9 cellular contexts compared by ENCODE assay signal in the genomic region with DNA sequence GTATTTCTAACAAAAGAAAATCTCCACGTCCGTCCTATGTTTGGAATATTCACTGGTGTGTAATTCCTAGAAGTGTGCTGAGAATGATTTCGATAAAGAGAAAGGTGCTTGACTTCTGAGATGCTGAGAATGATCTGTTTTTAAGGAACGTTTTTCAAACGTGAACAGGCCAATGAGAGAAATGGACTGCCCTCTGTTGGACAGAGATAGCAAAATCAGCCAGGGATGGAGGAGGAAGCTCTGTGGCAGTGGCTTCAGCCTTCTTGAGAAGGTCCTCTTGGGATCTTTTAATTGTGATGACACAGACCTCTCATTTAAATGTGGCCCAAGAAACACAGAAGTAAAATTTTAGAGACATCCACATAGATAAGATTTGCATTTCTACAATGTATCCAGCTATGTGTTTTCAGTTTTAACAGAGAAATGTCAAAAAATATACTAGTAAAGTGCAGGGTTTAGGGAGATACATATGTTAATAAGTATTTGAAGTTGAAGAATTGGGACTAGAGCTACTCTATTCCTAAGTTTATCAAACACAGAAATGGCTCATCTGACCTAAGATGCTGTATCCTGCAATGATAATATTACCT.
A peak's percentile ranks its signal among the peaks of the same experiment; 100 is the strongest.
DNase-seq lines count a peak whose midpoint lies in the region; ATAC-seq, FAIRE-seq and TF ChIP-seq lines count a peak whose summit lies in the region.
"Had no signal": no experiment of that assay in that cellular context is flagged by ENCODE, and none has a peak within 500 bp of the region (broad histone marks: within the 10 kb centered on the region; RNA-seq: fewer than 3 reads in every experiment).

No MANE protein-coding gene starts in this region.

- no peaks in the 10 kb centered on the region for H3K9me1 ChIP-seq in K562 (ENCODE audit: control insufficient read depth, insufficient read depth, low read length)

- BruUV-seq in K562 (replicated peaks; lab: Mats Ljungman, UMichigan): no TSS peak

- no peak for TF ChIP-seq POLR2A in K562 (conservative IDR thresholded peaks at IDR 0.05)

- H3K36me3 ChIP-seq in K562 (ENCODE audit: control insufficient read depth, insufficient read depth, low read length): no peaks in the 10 kb centered on the region

- no peaks in the 10 kb centered on the region for H3K4me1 ChIP-seq in K562 (replicated peaks in 1 of 2; ENCODE audit: control insufficient read depth in 2 of 2, insufficient read depth in 2 of 2, low read length in 2 of 2)

- peak; percentile 47 to 57 for TF ChIP-seq RAD21 in K562 (CRISPR knock-in tag; conservative IDR thresholded peaks at IDR 0.05 in 1 of 2, IDR thresholded peaks at IDR 0.05 in 1 of 2)

- POLR2A ChIA-PET in K562 (lab: Yijun Ruan, JAX): no interaction called here

- H3K9ac ChIP-seq in K562 (ENCODE audit: insufficient read depth in 1 of 2, low read depth in 2 of 2, low read length in 2 of 2): no peak overlapping the region

- no peaks in the 10 kb centered on the region; the same call in 1 of the 2 replicates for H4K20me1 ChIP-seq in K562 (replicated peaks; ENCODE audit: control insufficient read depth, insufficient read depth, low read length)

- H3K27me3 ChIP-seq in K562 (ENCODE audit: control insufficient read depth in 2 of 2, insufficient read depth in 2 of 2, low read length in 2 of 2): peaks cover 0 to 17% of the 10 kb centered on the region in 2 experiments; a peak in 2 of 5 replicates

- ATAC-seq in HG02973 (IDR thresholded peaks at IDR 0.05; ENCODE audit: unreplicated experiment) (peak; percentile 66), K562 (peak; percentile 88), HG03159 (IDR thresholded peaks at IDR 0.05; ENCODE audit: unreplicated experiment) (no peak)

- no peak overlapping the region for H2AFZ ChIP-seq in K562 (ENCODE audit: low read depth, low read length)

- FAIRE-seq in K562 (lab: Jason Lieb, UNC): peak; percentile 94

- H3K9me3 ChIP-seq in K562 (replicated peaks; ENCODE audit: control insufficient read depth, insufficient read depth, low read depth, low read length): no peaks in the 10 kb centered on the region

- DNase-seq in Ammon's horn (ENCODE audit: low spot score) (peak; percentile 71), NCI-H446 treated with DMSO at 0.1 percent for 48 hours (lab: John Stamatoyannopoulos, UW) (peak; percentile 67), K562 (ENCODE audit: extremely low read depth in 1 of 4, low spot score in 3 of 4) (peak; percentile 44 to 49 (median 46)), kidney glomerular epithelial cell (lab: John Stamatoyannopoulos, UW) (peak; percentile 48), UCSD-AML1 (lab: John Stamatoyannopoulos, UW; ENCODE audit: unreplicated experiment) (no peak)
- DNase-seq: naive B cell had no signal

- CTCF ChIA-PET in K562 (lab: Yijun Ruan, JAX; ENCODE audit: low intra/inter-chr PET ratio): interaction anchor here (0.6 kb wide), 1 partner anchor 296 kb away, joined by 3 read pairs; no protein-coding TSS in a partner anchor

- TF ChIP-seq CTCF in GM12875 (IDR thresholded peaks at IDR 0.05; ENCODE audit: borderline replicate concordance, insufficient read depth, low read depth, low read length) (peak; percentile 66), K562 (IDR thresholded peaks at IDR 0.05 in 2 of 3, conservative IDR thresholded peaks at IDR 0.05 in 1 of 3; ENCODE audit: insufficient read depth in 2 of 3, low read depth in 1 of 3, low read length in 3 of 3) (peak; percentile 42 to 63 (median 61); a peak in 5 of 6 replicates)

- no peaks in the 10 kb centered on the region for H3K79me2 ChIP-seq in K562 (ENCODE audit: control insufficient read depth, insufficient read depth, low read length)

- TF ChIP-seq EP300 in K562 (IDR thresholded peaks at IDR 0.05; ENCODE audit: low read length): no peak

- in situ Hi-C loops in K562 (cut with MboI): no loop called here

- H3K4me2 ChIP-seq in K562 (ENCODE audit: insufficient read depth, low read length): no peak overlapping the region

- intact Hi-C loops in K562 (cut with micrococcal nuclease): loop anchor here (5.0 kb wide), 2 partner anchors 610 to 765 kb away; no protein-coding TSS in a partner anchor

- WGBS in K562 (ENCODE audit: insufficient coverage, low coverage, missing lambda C conversion rate): 0% methylated on average over 5 of the region's 5 CpGs

- H3K4me3 ChIP-seq in GM12875 (ENCODE audit: low read depth, low read length) (no peak overlapping the region), K562 (no peak overlapping the region)

- H3K27ac ChIP-seq in K562 (ENCODE audit: extremely low read depth, low read depth, low read length): no peak overlapping the region

TF ChIP-seq in K562, 482 proteins besides CTCF, POLR2A, EP300 and RAD21:
- TF ChIP-seq, protein P1, sequence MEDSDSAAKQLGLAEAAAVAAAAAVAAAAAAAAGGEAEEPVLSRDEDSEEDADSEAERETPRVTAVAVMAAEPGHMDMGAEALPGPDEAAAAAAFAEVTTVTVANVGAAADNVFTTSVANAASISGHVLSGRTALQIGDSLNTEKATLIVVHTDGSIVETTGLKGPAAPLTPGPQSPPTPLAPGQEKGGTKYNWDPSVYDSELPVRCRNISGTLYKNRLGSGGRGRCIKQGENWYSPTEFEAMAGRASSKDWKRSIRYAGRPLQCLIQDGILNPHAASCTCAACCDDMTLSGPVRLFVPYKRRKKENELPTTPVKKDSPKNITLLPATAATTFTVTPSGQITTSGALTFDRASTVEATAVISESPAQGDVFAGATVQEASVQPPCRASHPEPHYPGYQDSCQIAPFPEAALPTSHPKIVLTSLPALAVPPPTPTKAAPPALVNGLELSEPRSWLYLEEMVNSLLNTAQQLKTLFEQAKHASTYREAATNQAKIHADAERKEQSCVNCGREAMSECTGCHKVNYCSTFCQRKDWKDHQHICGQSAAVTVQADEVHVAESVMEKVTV (CRISPR knock-in tag; IDR thresholded peaks at IDR 0.05): peak; percentile 25; the same call in 1 of the 2 replicates
- TF ChIP-seq ZNF174 (CRISPR knock-in tag; IDR thresholded peaks at IDR 0.05) (no peak), KLF16 (IDR thresholded peaks at IDR 0.05) (peak; percentile 60; the same call in 1 of the 2 replicates), SMC3 (conservative IDR thresholded peaks at IDR 0.05; ENCODE audit: insufficient read depth, low read depth, low read length) (0 out of 2 replicates have a peak, but pooled peaks have one; percentile 8)
